In the genomic region with DNA sequence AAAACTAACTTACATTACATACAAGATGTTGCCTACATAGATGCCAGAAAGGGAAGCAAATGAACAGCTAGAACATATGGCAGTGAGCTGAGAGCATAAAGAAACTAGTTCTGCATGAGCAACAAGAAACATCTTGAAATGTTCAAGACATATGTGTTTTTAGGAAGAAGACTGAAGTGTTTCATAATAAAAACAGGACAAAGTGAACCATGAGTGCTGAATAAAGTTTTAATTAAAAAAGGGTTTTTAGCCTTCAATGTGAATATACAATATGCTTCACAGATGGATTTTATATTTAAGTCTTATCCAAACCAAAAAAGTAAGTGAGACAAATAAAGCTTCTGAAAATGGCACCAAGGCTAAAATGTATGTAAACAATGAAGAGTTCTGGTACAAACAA, we compare ENCODE assay signal across 24 cellular contexts. TPM values are rescaled to one million over a fixed set of nuclear protein-coding genes. Genes with fewer than 3 reads are reported as not detected.
"Had no signal": no experiment of that assay in that cellular context is flagged by ENCODE, and none has a peak within 500 bp of the region (broad histone marks: within the 10 kb centered on the region; RNA-seq: fewer than 3 reads in every experiment).

No MANE protein-coding gene starts in this region.

- H3K27ac ChIP-seq: esophagus muscularis mucosa, foreskin keratinocyte, gastroesophageal sphincter, heart left ventricle, hepatocyte, left lung, lower lobe of right lung had no signal

- H2AFZ ChIP-seq: hepatocyte had no signal

- H3K4me2 ChIP-seq: hepatocyte had no signal

- H3K9me3 ChIP-seq: esophagus muscularis mucosa, gastroesophageal sphincter, left lung, lower lobe of right lung had no signal

- H3K4me3 ChIP-seq: coronary artery, dorsolateral prefrontal cortex, esophagus muscularis mucosa, gastroesophageal sphincter, heart left ventricle, hepatocyte, left lung, lower lobe of right lung had no signal

- ATAC-seq: foreskin keratinocyte; gastroesophageal sphincter; heart left ventricle; left cardiac atrium; left lung; left ventricle myocardium superior; lower lobe of right lung; naive thymus-derived CD4-positive, alpha-beta T cell had no signal

- H3K79me2 ChIP-seq: hepatocyte had no signal

- DNase-seq: dermis blood vessel endothelial cell; dorsolateral prefrontal cortex; effector CD4-positive, alpha-beta T cell; effector memory CD4-positive, alpha-beta T cell; foreskin keratinocyte; heart left ventricle; hypothalamus; immature natural killer cell; left cardiac atrium; left lung; left ventricle myocardium superior; lower lobe of right lung; mesenchymal stem cell; naive thymus-derived CD4-positive, alpha-beta T cell had no signal

- H3K36me3 ChIP-seq: heart left ventricle, left lung, lower lobe of right lung had no signal

- H3K4me1 ChIP-seq: esophagus muscularis mucosa, foreskin keratinocyte, gastroesophageal sphincter, heart left ventricle, left lung, lower lobe of right lung had no signal

- H3K27me3 ChIP-seq: dorsolateral prefrontal cortex, esophagus muscularis mucosa, foreskin keratinocyte, gastroesophageal sphincter, heart left ventricle, hepatocyte, left lung had no signal

RNA-seq across cellular contexts. Expression of gene SLC5A9, which starts 39.5 kb away (rescaled TPM):
- total RNA-seq: dermis blood vessel endothelial cell; endothelial cell of umbilical vein; epithelial cell of proximal tubule; fibroblast of lung; fibroblast of villous mesenchyme; foreskin keratinocyte; frontal cortex; kidney epithelial cell; naive thymus-derived CD4-positive, alpha-beta T cell had no signal
